11 cellular contexts compared by ENCODE assay signal in the genomic region with DNA sequence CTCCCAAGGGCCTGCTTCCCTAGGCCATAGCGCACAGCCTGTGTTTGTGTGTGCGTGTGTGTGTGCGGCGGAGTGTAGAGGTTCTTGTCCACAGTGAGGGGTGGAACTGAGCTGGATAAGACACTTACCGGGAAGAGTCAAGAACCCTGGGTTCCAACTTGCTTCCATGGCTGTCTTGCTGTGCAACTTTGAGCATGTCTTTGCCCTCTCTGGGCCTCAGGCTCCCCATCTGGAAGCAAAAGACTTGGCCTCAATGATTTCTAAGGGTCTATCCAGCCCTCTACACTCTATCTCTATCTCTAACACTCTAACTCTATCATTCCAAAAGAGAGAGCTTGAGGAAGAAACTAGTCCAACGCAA.
DNase-seq lines count a peak whose midpoint lies in the region; ATAC-seq and TF ChIP-seq lines count a peak whose summit lies in the region.
"Had no signal": no experiment of that assay in that cellular context is flagged by ENCODE, and none has a peak within 500 bp of the region (broad histone marks: within the 10 kb centered on the region; RNA-seq: fewer than 3 reads in every experiment).

No MANE protein-coding gene starts in this region.

- H3K9ac ChIP-seq in SK-N-MC (ENCODE audit: insufficient read length) = peak overlapping the region; percentile 19

- no peak for DNase-seq in stimulated activated naive CD8-positive, alpha-beta T cell treated with anti-CD3 and anti-CD28 coated beads, Interleukin-15, amount 100 ng/mL, for 72 hours
- no peak for DNase-seq in stimulated activated naive CD8-positive, alpha-beta T cell treated with anti-CD3 and anti-CD28 coated beads, Interleukin-15, Interleukin-2, amounts not matched to agents 100 U/mL and 50 U/mL, for 24 hours
- DNase-seq in SK-N-MC (ENCODE audit: low read depth, low spot score) = no peak
- no peak for DNase-seq in HK-2 (ENCODE audit: unreplicated experiment)
- DNase-seq: NCI-H1105, NCI-H187 treated with DMSO at 0.1 percent for 48 hours, NCI-H748 treated with DMSO at 0.1 percent for 48 hours had no signal

- no peaks in the 10 kb centered on the region for H3K27me3 Mint-ChIP-seq in stimulated activated naive CD8-positive, alpha-beta T cell treated with anti-CD3 and anti-CD28 coated beads, Interleukin-15, amount 100 ng/mL, for 72 hours
- H3K27me3 Mint-ChIP-seq in nephron (ENCODE audit: low read depth) = no peaks in the 10 kb centered on the region

- no peaks in the 10 kb centered on the region for H3K36me3 Mint-ChIP-seq in nephron (ENCODE audit: low read depth)

- H3K4me1 Mint-ChIP-seq in stimulated activated naive CD8-positive, alpha-beta T cell treated with anti-CD3 and anti-CD28 coated beads, Interleukin-15, amount 100 ng/mL, for 72 hours = no peaks in the 10 kb centered on the region
- H3K4me1 Mint-ChIP-seq in nephron = peaks cover 35% of the 10 kb centered on the region

- ATAC-seq in stimulated activated naive CD8-positive, alpha-beta T cell treated with anti-CD3 and anti-CD28 coated beads, Interleukin-15, amount 100 ng/mL, for 72 hours = peak; percentile 9
- ATAC-seq in stimulated activated naive CD8-positive, alpha-beta T cell treated with anti-CD3 and anti-CD28 coated beads, Interleukin-15, Interleukin-2, amounts not matched to agents 100 U/mL and 50 U/mL, for 24 hours = no peak
- no peak for ATAC-seq in HG03565 (IDR thresholded peaks at IDR 0.05; ENCODE audit: unreplicated experiment)
- no peak for ATAC-seq in HG02840 (IDR thresholded peaks at IDR 0.05; ENCODE audit: low FRiP score, unreplicated experiment)
- ATAC-seq in GM21528 (IDR thresholded peaks at IDR 0.05; ENCODE audit: low FRiP score, unreplicated experiment) = no peak

- no peak overlapping the region for H3K4me3 Mint-ChIP-seq in stimulated activated naive CD8-positive, alpha-beta T cell treated with anti-CD3 and anti-CD28 coated beads, Interleukin-15, amount 100 ng/mL, for 72 hours
- H3K4me3 Mint-ChIP-seq in nephron = peak overlapping the region in 1 of 3 experiments; percentile 56

- peak overlapping the region; percentile 70 for H3K4me3 ChIP-seq in SK-N-MC

- H3K9me3 Mint-ChIP-seq in stimulated activated naive CD8-positive, alpha-beta T cell treated with anti-CD3 and anti-CD28 coated beads, Interleukin-15, amount 100 ng/mL, for 72 hours = no peaks in the 10 kb centered on the region
- no peaks in the 10 kb centered on the region for H3K9me3 Mint-ChIP-seq in nephron

- no peak overlapping the region for H3K27ac Mint-ChIP-seq in stimulated activated naive CD8-positive, alpha-beta T cell treated with anti-CD3 and anti-CD28 coated beads, Interleukin-15, amount 100 ng/mL, for 72 hours
- peak overlapping the region; percentile 88 to 91 (median 89) for H3K27ac Mint-ChIP-seq in nephron

- H3K9me3 ChIP-seq in SK-N-MC (ENCODE audit: low read depth, low read length) = no peaks in the 10 kb centered on the region

- TF ChIP-seq CTCF in nephron (IDR thresholded peaks at IDR 0.05; ENCODE audit: unreplicated experiment in 3 of 3) = no peak

- no peaks in the 10 kb centered on the region for H3K36me3 ChIP-seq in SK-N-MC (ENCODE audit: insufficient read depth, low read length)

- H3K27ac ChIP-seq in SK-N-MC = peak overlapping the region; percentile 61

Comparison
In these comparisons a context has a peak if more than half of its experiments do, and no peak if none do; other contexts are left out.
1. H3K27ac Mint-ChIP-seq: peak in nephron (3 of 3); none in stimulated activated naive CD8-positive, alpha-beta T cell treated with anti-CD3 and anti-CD28 coated beads, Interleukin-15, amount 100 ng/mL, for 72 hours (0 of 2).